ENCODE assay signal across 8 cellular contexts in the genomic region with DNA sequence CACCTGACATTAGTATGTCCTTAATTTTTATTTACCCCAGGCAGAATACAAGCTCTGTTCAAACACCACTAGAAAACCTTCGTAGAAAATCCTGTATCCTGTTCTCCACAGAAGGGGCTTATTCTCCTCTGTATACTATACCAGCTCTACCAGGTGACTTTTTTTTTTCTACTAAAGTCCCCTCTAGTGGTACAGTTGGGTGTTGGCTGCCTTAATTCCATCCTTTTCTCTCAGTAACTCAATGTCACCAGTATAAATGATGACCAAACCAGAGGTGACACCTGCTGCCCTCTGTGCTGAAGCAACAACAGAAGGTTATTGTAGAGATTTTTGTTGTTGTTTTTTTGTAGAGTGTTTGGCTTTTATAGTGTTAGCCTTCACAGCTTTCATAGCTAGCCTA.
DNase-seq lines count a peak whose midpoint lies in the region; ATAC-seq, FAIRE-seq and TF ChIP-seq lines count a peak whose summit lies in the region.
"Had no signal": no experiment of that assay in that cellular context is flagged by ENCODE, and none has a peak within 500 bp of the region (broad histone marks: within the 10 kb centered on the region; RNA-seq: fewer than 3 reads in every experiment).

No MANE protein-coding gene starts in this region.

- no peaks in the 10 kb centered on the region for H3K79me2 ChIP-seq in endothelial cell of umbilical vein (ENCODE audit: control insufficient read depth, insufficient read depth, low read length)

- H3K9me1 ChIP-seq in endothelial cell of umbilical vein (replicated peaks; ENCODE audit: control insufficient read depth, extremely low read depth, insufficient read depth, low read length), result no peaks in the 10 kb centered on the region

- H3K27me3 ChIP-seq in endothelial cell of umbilical vein (ENCODE audit: control insufficient read depth in 2 of 2, insufficient read depth in 2 of 2, low read length in 2 of 2) (no peaks in the 10 kb centered on the region), upper lobe of left lung (no peaks in the 10 kb centered on the region)

- no TSS peak for BruUV-seq in endothelial cell of umbilical vein (replicated peaks; lab: Mats Ljungman, UMichigan)

- POLR2A ChIA-PET in endothelial cell of umbilical vein (lab: Charles Lee), result no interaction called here

- dilution Hi-C loops in endothelial cell of umbilical vein (cut with MboI; ENCODE audit: extremely low pct_ligation_motif_present, low sequenced_read_pairs), result no loop called here

- H3K4me3 ChIP-seq in HFF-Myc (replicated peaks; ENCODE audit: low read depth, low read length), result no peak overlapping the region
- no peak overlapping the region for H3K4me3 ChIP-seq in endothelial cell of umbilical vein (replicated peaks in 1 of 3; ENCODE audit: insufficient read depth in 1 of 3, low read depth in 1 of 3, low read length in 3 of 3)
- no peak overlapping the region for H3K4me3 ChIP-seq in upper lobe of left lung

- H2AFZ ChIP-seq in endothelial cell of umbilical vein (ENCODE audit: low read depth, low read length), result no peak overlapping the region

- ATAC-seq in GM18858 (IDR thresholded peaks at IDR 0.05; ENCODE audit: unreplicated experiment) (peak; percentile 72), Right ventricle myocardium superior (ENCODE audit: poor library complexity) (no peak), upper lobe of left lung (ENCODE audit: low FRiP score in 2 of 2) (no peak)
- ATAC-seq: Panc1 had no signal

- H3K9me3 ChIP-seq in endothelial cell of umbilical vein (replicated peaks; ENCODE audit: control insufficient read depth, insufficient read depth, low read length), result no peaks in the 10 kb centered on the region
- H3K9me3 ChIP-seq in upper lobe of left lung, result no peaks in the 10 kb centered on the region

- H3K4me1 ChIP-seq in endothelial cell of umbilical vein (ENCODE audit: control insufficient read depth, extremely low read depth, insufficient read depth, low read length) (no peaks in the 10 kb centered on the region), upper lobe of left lung (no peaks in the 10 kb centered on the region)

- TF ChIP-seq CTCF in HFF-Myc (IDR thresholded peaks at IDR 0.05; ENCODE audit: low read depth, low read length, missing control alignments), result peak; percentile 11
- no peak for TF ChIP-seq CTCF in endothelial cell of umbilical vein (IDR thresholded peaks at IDR 0.05; ENCODE audit: extremely low read depth in 1 of 2, insufficient read depth in 1 of 2, low read depth in 1 of 2, low read length in 2 of 2)
- TF ChIP-seq CTCF in upper lobe of left lung (IDR thresholded peaks at IDR 0.05), result no peak

- no peak for TF ChIP-seq EP300 in upper lobe of left lung (IDR thresholded peaks at IDR 0.05)

- H4K20me1 ChIP-seq in endothelial cell of umbilical vein (replicated peaks; ENCODE audit: control insufficient read depth, extremely low read depth, insufficient read depth, low read length), result no peaks in the 10 kb centered on the region

- no peak overlapping the region for H3K9ac ChIP-seq in endothelial cell of umbilical vein (replicated peaks; ENCODE audit: extremely low read depth, insufficient read depth, low read length)

- no peak overlapping the region for H3K4me2 ChIP-seq in endothelial cell of umbilical vein (ENCODE audit: insufficient read depth, low read length)

- H3K36me3 ChIP-seq in endothelial cell of umbilical vein (ENCODE audit: control insufficient read depth in 2 of 2, extremely low read depth in 1 of 2, insufficient read depth in 2 of 2, low read length in 2 of 2) (no peaks in the 10 kb centered on the region), upper lobe of left lung (no peaks in the 10 kb centered on the region)

- WGBS in upper lobe of left lung, 2 donors, result 63 to 70% methylated on average over 1 of the region's 1 CpG

- CTCF ChIA-PET in endothelial cell of umbilical vein (lab: Charles Lee), result interaction anchor here (0.8 to 1.8 kb wide), 4 partner anchors 9 to 223 kb away, joined by 3 to 6 read pairs (median 4); no protein-coding TSS in a partner anchor

- TF ChIP-seq POLR2A in endothelial cell of umbilical vein (IDR thresholded peaks at IDR 0.05; ENCODE audit: low read depth, low read length) (no peak), upper lobe of left lung (IDR thresholded peaks at IDR 0.05) (no peak)

- intact Hi-C loops in endothelial cell of umbilical vein (cut with micrococcal nuclease), result no loop called here
- intact Hi-C loops in Right ventricle myocardium superior (cut with DNase I), result no loop called here

- FAIRE-seq in endothelial cell of umbilical vein (lab: Jason Lieb, UNC), result no peak
- no peak for FAIRE-seq in urothelium cell line (lab: Jason Lieb, UNC)

- no peak for DNase-seq in HFF-Myc (ENCODE audit: extremely low read depth, low read depth)
- peak; percentile 6 for DNase-seq in LHCN-M2 (ENCODE audit: low read depth)
- DNase-seq in endothelial cell of umbilical vein (ENCODE audit: low read depth, low spot score), result peak; percentile 4
- DNase-seq in urothelium cell line (ENCODE audit: low spot score), result no peak
- no peak for DNase-seq in Right ventricle myocardium superior
- DNase-seq in upper lobe of left lung, result no peak

- H3K27ac ChIP-seq in endothelial cell of umbilical vein (ENCODE audit: insufficient read depth, low read depth, low read length) (no peak overlapping the region), upper lobe of left lung (no peak overlapping the region)

TF ChIP-seq in endothelial cell of umbilical vein, 7 proteins besides CTCF, POLR2A, EP300 and RAD21:
- TF ChIP-seq POLR2AphosphoS5 (IDR thresholded peaks at IDR 0.05; ENCODE audit: insufficient read depth, low read depth, low read length) (no peak), MYC (IDR thresholded peaks at IDR 0.05; ENCODE audit: low read depth, low read length) (no peak), JUN (IDR thresholded peaks at IDR 0.05; ENCODE audit: borderline replicate concordance, insufficient read depth, insufficient read length, low read depth) (no peak)

Comparison
In these comparisons a context has a peak if more than half of its experiments do, and no peak if none do; other contexts are left out.
1. DNase-seq: peak in LHCN-M2 (single experiment) and endothelial cell of umbilical vein (single experiment); none in HFF-Myc (single experiment), urothelium cell line (single experiment), Right ventricle myocardium superior (single experiment) and upper lobe of left lung (0 of 2).